In the genomic region with DNA sequence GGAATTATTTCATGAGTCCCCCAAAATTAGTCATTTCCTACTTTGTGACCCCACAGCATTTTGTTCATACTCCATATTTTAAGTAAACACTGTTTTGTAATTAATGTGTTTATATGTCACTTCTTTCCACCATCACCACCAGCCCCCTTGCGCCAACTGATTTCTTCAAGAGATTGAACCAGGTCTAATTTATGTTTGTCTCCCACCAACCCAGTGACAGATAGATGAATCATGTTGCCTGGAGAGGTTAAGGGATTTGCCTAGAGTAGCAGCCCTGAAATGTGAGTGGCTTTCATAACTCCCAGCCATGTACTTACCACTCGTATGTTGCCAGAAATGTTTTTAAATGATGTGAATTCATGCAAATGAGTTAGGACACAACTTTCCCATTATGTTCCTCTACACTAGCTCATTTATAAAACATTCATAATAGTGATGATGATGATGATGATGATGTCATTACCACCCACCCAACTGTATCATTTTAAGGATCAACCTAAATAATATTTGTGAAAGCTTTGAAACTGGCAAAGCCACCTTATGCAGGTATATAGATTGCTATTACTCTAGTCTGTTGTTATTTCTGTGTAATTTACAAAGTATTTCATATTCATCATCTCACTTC, we compare ENCODE assay signal across 10 cellular contexts.
A peak's percentile ranks its signal among the peaks of the same experiment; 100 is the strongest.
DNase-seq lines count a peak whose midpoint lies in the region; ATAC-seq and TF ChIP-seq lines count a peak whose summit lies in the region.
"Had no signal": no experiment of that assay in that cellular context is flagged by ENCODE, and none has a peak within 500 bp of the region (broad histone marks: within the 10 kb centered on the region; RNA-seq: fewer than 3 reads in every experiment).

No MANE protein-coding gene starts in this region.

- CTCF ChIA-PET in A673 (lab: Charles Lee), result no interaction called here
- CTCF ChIA-PET in WTC11 (lab: Charles Lee), result no interaction called here

- H3K4me3 ChIP-seq in A673 (ENCODE audit: low read depth, low read length, poor library complexity, severe bottlenecking), result no peak overlapping the region
- H3K4me3 ChIP-seq: transverse colon had no signal

- no peak for TF ChIP-seq CTCF in A673 (conservative IDR thresholded peaks at IDR 0.05; ENCODE audit: low read depth, low read length)
- TF ChIP-seq CTCF in WTC11 (IDR thresholded peaks at IDR 0.05), result no peak
- no peak for TF ChIP-seq CTCF in glutamatergic neuron (IDR thresholded peaks at IDR 0.05; ENCODE audit: partially characterized antibody, unreplicated experiment)
- TF ChIP-seq CTCF in GM10266 (IDR thresholded peaks at IDR 0.05; ENCODE audit: control insufficient read depth, insufficient read depth, low read depth, missing control alignments), result no peak

- H3K27ac ChIP-seq in A673 (ENCODE audit: low read depth, low read length, poor library complexity, severe bottlenecking), result peak overlapping the region; percentile 92
- H3K27ac ChIP-seq: transverse colon had no signal

- H3K4me1 Mint-ChIP-seq in WTC11 (peaks cover 95% of the 10 kb centered on the region), glutamatergic neuron (ENCODE audit: low read depth, unreplicated experiment) (peaks cover 32% of the 10 kb centered on the region)

- intact Hi-C loops in A673 (cut with micrococcal nuclease; ENCODE audit: unreplicated experiment), result loop anchor here (2.0 to 5.0 kb wide), 4 partner anchors 65 to 160 kb away; a partner anchor contains a TSS

- POLR2A ChIA-PET in A673 (lab: Charles Lee; ENCODE audit: low non-redundant PET), result no interaction called here
- POLR2A ChIA-PET in WTC11 (lab: Charles Lee), result no interaction called here

- DNase-seq in A673 (ENCODE audit: low spot score), result peak; percentile 72
- peak; percentile 37 for DNase-seq in GM03348 (ENCODE audit: low spot score)
- no peak for DNase-seq in WTC11 (ENCODE audit: low spot score)
- no peak for DNase-seq in glutamatergic neuron
- DNase-seq in nucleus accumbens (lab: John Stamatoyannopoulos, UW), result no peak
- DNase-seq in NCI-H1694 (lab: John Stamatoyannopoulos, UW), result no peak
- no peak for DNase-seq in GM10266 (ENCODE audit: extremely low spot score)
- DNase-seq: DND-41, transverse colon had no signal

- H3K27me3 ChIP-seq in A673 (replicated peaks; ENCODE audit: insufficient read depth, low read depth, low read length, poor library complexity), result no peaks in the 10 kb centered on the region
- H3K27me3 ChIP-seq: transverse colon had no signal

- no peaks in the 10 kb centered on the region for H3K9me3 ChIP-seq in A673 (ENCODE audit: low read depth, low read length, poor library complexity, severe bottlenecking)
- H3K9me3 ChIP-seq: transverse colon had no signal

- no TSS peak for BruUV-seq in A673 (replicated peaks; lab: Mats Ljungman, UMichigan)

- no peaks in the 10 kb centered on the region for H3K9me3 Mint-ChIP-seq in WTC11
- H3K9me3 Mint-ChIP-seq in glutamatergic neuron (ENCODE audit: unreplicated experiment), result no peaks in the 10 kb centered on the region

- peaks cover 88% of the 10 kb centered on the region for H3K4me1 ChIP-seq in A673 (ENCODE audit: insufficient read depth, low read length, poor library complexity, severe bottlenecking)
- H3K4me1 ChIP-seq: transverse colon had no signal

- no peaks in the 10 kb centered on the region for H3K27me3 Mint-ChIP-seq in WTC11 (ENCODE audit: low read depth)
- no peaks in the 10 kb centered on the region for H3K27me3 Mint-ChIP-seq in glutamatergic neuron (ENCODE audit: unreplicated experiment)

- H3K4me3 Mint-ChIP-seq in WTC11 (no peak overlapping the region), glutamatergic neuron (ENCODE audit: unreplicated experiment) (no peak overlapping the region)

- peak overlapping the region; percentile 97 for H3K27ac Mint-ChIP-seq in WTC11
- H3K27ac Mint-ChIP-seq in glutamatergic neuron (ENCODE audit: unreplicated experiment), result peak overlapping the region; percentile 24

- H3K36me3 Mint-ChIP-seq in WTC11 (no peaks in the 10 kb centered on the region), glutamatergic neuron (ENCODE audit: unreplicated experiment) (no peaks in the 10 kb centered on the region)

- H3K36me3 ChIP-seq in A673 (ENCODE audit: insufficient read depth, low read length, poor library complexity, severe bottlenecking), result no peaks in the 10 kb centered on the region
- H3K36me3 ChIP-seq: transverse colon had no signal

- no peak for ATAC-seq in WTC11
- ATAC-seq in HG02763 (IDR thresholded peaks at IDR 0.05; ENCODE audit: unreplicated experiment), result no peak

TF ChIP-seq in WTC11, 78 proteins besides CTCF, POLR2A, EP300 and RAD21:
- no peak for TF ChIP-seq SMAD4 (CRISPR knock-in tag; IDR thresholded peaks at IDR 0.05)
- TF ChIP-seq ESRRA (CRISPR knock-in tag; IDR thresholded peaks at IDR 0.05; ENCODE audit: borderline replicate concordance), result no peak
- TF ChIP-seq FOXK1 (CRISPR knock-in tag; IDR thresholded peaks at IDR 0.05), result no peak
- no peak for TF ChIP-seq TP53 (CRISPR knock-in tag; IDR thresholded peaks at IDR 0.05)
- TF ChIP-seq ELF4 (CRISPR knock-in tag; IDR thresholded peaks at IDR 0.05; ENCODE audit: low read depth), result no peak

Comparison
In these comparisons a context has a peak if more than half of its experiments do, and no peak if none do; other contexts are left out.
1. DNase-seq: peak in A673 (single experiment) and GM03348 (single experiment); none in WTC11 (single experiment), glutamatergic neuron (single experiment), nucleus accumbens (0 of 56), NCI-H1694 (single experiment) and GM10266 (single experiment).